1 cellular context compared by ENCODE assay signal in the genomic region with DNA sequence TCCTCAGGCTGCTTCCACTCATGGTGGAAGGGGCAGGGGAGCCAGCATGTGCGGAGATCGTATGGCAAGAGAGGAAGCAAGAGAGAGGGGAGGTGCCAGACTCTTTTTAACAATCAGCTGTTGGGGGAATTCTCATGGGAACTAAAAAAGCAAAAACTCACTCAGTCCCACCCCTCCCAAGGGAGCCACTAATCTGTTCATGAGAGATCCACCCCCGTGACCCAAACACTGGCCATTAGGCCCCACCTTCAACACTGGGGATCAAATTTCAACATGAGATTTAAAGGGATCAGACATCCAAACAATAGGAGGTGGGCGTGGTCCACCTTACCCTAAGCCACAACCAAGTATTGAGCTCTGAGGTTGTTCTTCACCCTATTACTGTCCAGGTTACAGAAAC.
TF ChIP-seq lines count a peak whose summit lies in the region.

No MANE protein-coding gene starts in this region.

TF ChIP-seq in K562, 482 proteins besides CTCF, POLR2A, EP300 and RAD21:
- peak; percentile 82 for TF ChIP-seq PRDM10 (IDR thresholded peaks at IDR 0.05; ENCODE audit: partially characterized antibody)
- TF ChIP-seq SLC30A9 (CRISPR knock-in tag; IDR thresholded peaks at IDR 0.05) = no peak
- TF ChIP-seq NFYB (IDR thresholded peaks at IDR 0.05; ENCODE audit: extremely low read depth, insufficient read length) = no peak
- TF ChIP-seq ZNF695 (CRISPR knock-in tag; IDR thresholded peaks at IDR 0.05) = no peak
